ENCODE assay signal across 14 cellular contexts in the genomic region with DNA sequence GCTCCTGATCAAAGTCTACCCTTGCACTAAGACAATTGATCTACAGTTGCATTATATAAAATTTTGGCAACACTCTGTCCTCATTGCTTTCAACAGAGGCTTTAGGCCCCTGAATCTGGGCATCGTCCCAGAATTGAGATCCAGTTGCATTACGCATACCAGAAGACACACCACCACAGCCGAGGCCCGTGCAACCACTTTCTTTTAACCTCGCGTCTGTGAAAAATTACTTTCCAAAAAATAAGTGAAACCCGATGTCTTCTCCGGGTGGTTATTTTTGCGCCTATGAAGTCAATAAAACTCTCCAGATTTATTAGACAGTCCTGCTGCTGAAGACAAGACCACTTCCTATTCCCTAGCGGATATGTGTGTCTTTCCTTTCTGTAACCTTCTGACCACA. TPM values are rescaled to one million over a fixed set of nuclear protein-coding genes. Genes with fewer than 3 reads are reported as not detected.
A peak's percentile ranks its signal among the peaks of the same experiment; 100 is the strongest.
DNase-seq lines count a peak whose midpoint lies in the region; ATAC-seq, FAIRE-seq and TF ChIP-seq lines count a peak whose summit lies in the region.
"Had no signal": no experiment of that assay in that cellular context is flagged by ENCODE, and none has a peak within 500 bp of the region (broad histone marks: within the 10 kb centered on the region; RNA-seq: fewer than 3 reads in every experiment).

No MANE protein-coding gene starts in this region.

- peak; percentile 81 for DNase-seq in AG08396 (ENCODE audit: low spot score)
- DNase-seq in RPMI7951 (ENCODE audit: low read depth) = peak; percentile 7
- DNase-seq in fibroblast of lung (ENCODE audit: low read depth in 2 of 2) = peak; percentile 95 to 97
- DNase-seq in non-pigmented ciliary epithelial cell (ENCODE audit: low read depth) = peak; percentile 54
- no peak for DNase-seq in GM19239 (ENCODE audit: insufficient read length, low spot score)
- no peak for DNase-seq in SIG-M5 (lab: John Stamatoyannopoulos, UW)
- DNase-seq: activated B cell treated with CpG ODN at 0.5 μM for 24 hours; activated T-cell treated with anti-CD3 and anti-CD28 coated beads, Interleukin-2, amount 50 U/mL, for 48 hours; BE2C; central memory CD4-positive, alpha-beta T cell; GDM1 had no signal

- H3K4me3 ChIP-seq in fibroblast of lung (replicated peaks in 1 of 4; ENCODE audit: control extremely low read depth in 1 of 4, insufficient read depth in 1 of 4, low read depth in 3 of 4, low read length in 4 of 4) = no peak overlapping the region

- no peaks in the 10 kb centered on the region for H3K27me3 ChIP-seq in fibroblast of lung (ENCODE audit: control insufficient read depth, insufficient read depth, low read length)
- H3K27me3 ChIP-seq: BE2C had no signal

- no peak overlapping the region for H3K27ac ChIP-seq in fibroblast of lung (ENCODE audit: insufficient read depth, low read length)
- H3K27ac ChIP-seq: parathyroid adenoma had no signal

- no peaks in the 10 kb centered on the region for H4K20me1 ChIP-seq in fibroblast of lung (ENCODE audit: control insufficient read depth, extremely low read depth, insufficient read depth, low read length)

- peak overlapping the region; percentile 78 for H3K4me2 ChIP-seq in fibroblast of lung (ENCODE audit: extremely low read depth, insufficient read depth, low read length)

- FAIRE-seq in GM19239 (lab: Jason Lieb, UNC) = no peak

- no peaks in the 10 kb centered on the region for H3K79me2 ChIP-seq in fibroblast of lung (ENCODE audit: control insufficient read depth, insufficient read depth, low read length)
- H3K79me2 ChIP-seq: parathyroid adenoma had no signal

- H3K36me3 ChIP-seq in fibroblast of lung (ENCODE audit: control insufficient read depth, insufficient read depth, low read length) = no peaks in the 10 kb centered on the region
- H3K36me3 ChIP-seq: BE2C had no signal

- peaks cover 9% of the 10 kb centered on the region for H3K4me1 ChIP-seq in fibroblast of lung (ENCODE audit: control insufficient read depth, extremely low read depth, insufficient read depth, low read length)
- H3K4me1 ChIP-seq: BE2C, parathyroid adenoma had no signal

- ATAC-seq in HG03354 (IDR thresholded peaks at IDR 0.05; ENCODE audit: poor library complexity, severe bottlenecking, unreplicated experiment) = no peak
- ATAC-seq in GM18907 (IDR thresholded peaks at IDR 0.05; ENCODE audit: unreplicated experiment) = no peak

- H2AFZ ChIP-seq in fibroblast of lung (ENCODE audit: low read length) = no peak overlapping the region
- H2AFZ ChIP-seq: parathyroid adenoma had no signal

- no peak overlapping the region for H3K9ac ChIP-seq in fibroblast of lung (ENCODE audit: insufficient read depth, low read length)
- H3K9ac ChIP-seq: parathyroid adenoma had no signal

- H3K9me3 ChIP-seq in fibroblast of lung (ENCODE audit: control insufficient read depth, insufficient read depth, low read depth, low read length) = no peaks in the 10 kb centered on the region
- H3K9me3 ChIP-seq: BE2C had no signal

- TF ChIP-seq CTCF in fibroblast of lung (conservative IDR thresholded peaks at IDR 0.05 in 1 of 2, IDR thresholded peaks at IDR 0.05 in 1 of 2; ENCODE audit: low read depth in 1 of 2, low read length in 2 of 2) = no peak

RNA-seq across cellular contexts. Expression of gene NFIB, which starts 52.1 kb away (rescaled TPM):
- total RNA-seq in RPMI7951 (2014; rRNA removed; shearing (Covaris generic)) = 6.4 and 9.1 TPM in 2 replicates
- total RNA-seq in fibroblast of lung = 36.3 and 56.0 TPM in 2 replicates
- 29.3 and 46.5 TPM in 2 replicates for polyA plus RNA-seq in fibroblast of lung
- polyA plus RNA-seq in fibroblast of lung (2012) = 17.0 and 20.4 TPM in 2 replicates
- polyA minus RNA-seq in fibroblast of lung (ENCODE audit: low replicate concordance) = 69.4 and 157 TPM in 2 replicates
- total RNA-seq: activated B cell treated with CpG ODN at 0.5 μM for 24 hours had no signal

Comparison
In these comparisons a context has a peak if more than half of its experiments do, and no peak if none do; other contexts are left out.
1. DNase-seq: peak in AG08396 (single experiment), RPMI7951 (single experiment), fibroblast of lung (2 of 2) and non-pigmented ciliary epithelial cell (single experiment); none in GM19239 (single experiment) and SIG-M5 (single experiment).